ENCODE assay signal across 1 cellular context in the genomic region with DNA sequence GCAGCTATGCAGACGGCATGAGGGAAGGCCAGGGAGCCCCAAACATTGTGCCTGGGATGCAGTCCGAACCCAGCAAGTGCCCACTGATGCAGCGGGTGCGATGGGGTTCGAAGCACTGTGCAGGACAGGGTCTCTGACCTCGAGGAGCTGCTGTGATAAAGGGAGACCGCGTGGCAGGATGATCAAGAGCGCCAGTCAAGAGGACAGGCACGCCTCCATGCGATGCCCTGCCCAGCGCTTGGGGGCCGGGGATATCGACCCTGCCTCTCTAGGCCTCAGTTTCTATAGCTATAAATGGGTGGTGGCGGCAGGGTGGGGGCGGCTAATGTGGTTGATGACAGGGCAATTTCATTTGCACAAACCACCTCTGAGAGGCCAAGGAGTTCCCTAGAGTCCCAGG.
TF ChIP-seq lines count a peak whose summit lies in the region.

No MANE protein-coding gene starts in this region.

TF ChIP-seq in IMR-90, 13 proteins besides CTCF, POLR2A, EP300 and RAD21 (continued from another document):
- no peak for TF ChIP-seq ELK1 (IDR thresholded peaks at IDR 0.05; ENCODE audit: borderline replicate concordance, low read depth, low read length)
- TF ChIP-seq MAZ (IDR thresholded peaks at IDR 0.05; ENCODE audit: borderline replicate concordance, low read depth, low read length) = no peak
- TF ChIP-seq RFX5 (IDR thresholded peaks at IDR 0.05; ENCODE audit: low read depth, low read length) = no peak
